In genomic region chr1:42680921-42681683, GRCh38 we compare ENCODE assay signal across 8 cellular contexts. TPM values are rescaled to one million over a fixed set of nuclear protein-coding genes. Genes with fewer than 3 reads are reported as not detected.
DNase-seq lines count a peak whose midpoint lies in the region; ATAC-seq and TF ChIP-seq lines count a peak whose summit lies in the region.

No MANE protein-coding gene starts in this region.

- no peaks in the 10 kb centered on the region for H3K27me3 ChIP-seq in HUES6 (ENCODE audit: control insufficient read depth, insufficient read depth, low read length)

- H3K4me3 Mint-ChIP-seq in natural killer cell = peak overlapping the region; percentile 100

- H3K4me1 Mint-ChIP-seq in natural killer cell = peaks cover 43 to 45% of the 10 kb centered on the region in 2 donors

- intact Hi-C loops in natural killer cell (cut with micrococcal nuclease) = loop anchor here (5.0 kb wide), 2 partner anchors 86 to 219 kb away; partner anchors contain the start of genes C1orf50, CCDC30 and P3H1

- peak overlapping the region; percentile 93 to 98 for H3K27ac Mint-ChIP-seq in natural killer cell

- peaks cover 20% of the 10 kb centered on the region for H3K4me1 ChIP-seq in HUES6 (ENCODE audit: control insufficient read depth, insufficient read depth, low read length)

- H3K9ac ChIP-seq in HUES6 (ENCODE audit: low read length) = peak overlapping the region; percentile 95

- no peaks in the 10 kb centered on the region for H3K27me3 Mint-ChIP-seq in natural killer cell (ENCODE audit: low read depth in 2 of 2)

- no peaks in the 10 kb centered on the region for H3K9me3 ChIP-seq in HUES6 (ENCODE audit: control insufficient read depth, insufficient read depth, low read depth, low read length)

- H3K36me3 Mint-ChIP-seq in natural killer cell = peaks cover 7% of the 10 kb centered on the region

- peaks cover 32% of the 10 kb centered on the region for H3K36me3 ChIP-seq in HUES6 (ENCODE audit: control insufficient read depth, insufficient read depth, low read length)

- H3K4me3 ChIP-seq in HUES6 (ENCODE audit: low read depth, low read length) = peak overlapping the region; percentile 84

- peak overlapping the region; percentile 89; the same call in 1 of the 2 replicates for H3K27ac ChIP-seq in HUES6 (ENCODE audit: low read depth, low read length)
- H3K27ac ChIP-seq in VCaP = peak overlapping the region; percentile 96
- peak overlapping the region; percentile 76 for H3K27ac ChIP-seq in epithelial cell of prostate

- ATAC-seq in natural killer cell (no peak), HG02981 (IDR thresholded peaks at IDR 0.05; ENCODE audit: unreplicated experiment) (no peak), HG02884 (IDR thresholded peaks at IDR 0.05; ENCODE audit: unreplicated experiment) (no peak)

- DNase-seq in COR-L47 (lab: John Stamatoyannopoulos, UW) (peak; percentile 12), epithelial cell of prostate (ENCODE audit: low read depth, low spot score) (no peak), natural killer cell (no peak), HPDE6-E6E7 (ENCODE audit: extremely low spot score) (no peak)

- TF ChIP-seq CTCF in VCaP (conservative IDR thresholded peaks at IDR 0.05) (no peak), natural killer cell (IDR thresholded peaks at IDR 0.05) (no peak)

- H3K9me3 Mint-ChIP-seq in natural killer cell = no peaks in the 10 kb centered on the region

RNA-seq across cellular contexts. Expression of gene YBX1, which starts 1.1 kb away (rescaled TPM):
- total RNA-seq in natural killer cell = 100 to 1,000 TPM; 239 to 305 (median 279) TPM

RNA-seq across cellular contexts. Expression of gene PPIH, which starts 22.9 kb away (rescaled TPM):
- 10 to 100 TPM; 41.2 to 50.3 (median 43.1) TPM for total RNA-seq in natural killer cell

RNA-seq across cellular contexts. Expression of gene CLDN19, which starts 58.9 kb away (rescaled TPM):
- not detected for total RNA-seq in natural killer cell
